17 cellular contexts compared by ENCODE assay signal in the genomic region with DNA sequence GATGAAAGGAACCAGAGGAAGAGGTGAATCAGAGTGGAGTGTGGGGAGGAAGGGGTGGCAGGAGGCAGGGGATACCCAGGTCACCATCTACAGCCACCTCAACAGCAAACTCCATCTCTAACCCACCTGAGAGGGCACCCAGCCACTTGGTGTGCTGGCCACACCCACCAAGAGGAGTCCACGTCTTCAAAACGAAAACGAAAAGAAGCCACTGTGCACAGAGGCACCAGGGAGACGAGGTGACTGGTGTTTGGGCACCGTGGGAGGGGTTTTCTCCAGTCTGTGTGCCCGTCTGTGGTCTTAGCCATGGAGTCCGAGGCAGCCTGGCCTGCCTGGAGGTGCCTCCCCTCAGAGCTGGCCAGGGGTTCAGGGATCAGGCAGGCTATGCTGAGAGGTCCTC. TPM values are rescaled to one million over a fixed set of nuclear protein-coding genes. Genes with fewer than 3 reads are reported as not detected.
"Had no signal": no experiment of that assay in that cellular context is flagged by ENCODE, and none has a peak within 500 bp of the region (broad histone marks: within the 10 kb centered on the region; RNA-seq: fewer than 3 reads in every experiment).

No MANE protein-coding gene starts in this region.

- H3K4me1 ChIP-seq: parathyroid adenoma, right lobe of liver, stomach, uterus had no signal

- H3K27ac ChIP-seq: neutrophil, parathyroid adenoma, right lobe of liver, skin epidermis, stomach, uterus had no signal

- ATAC-seq: activated naive CD4-positive, alpha-beta T cell treated with anti-CD3 and anti-CD28 coated beads, Interleukin-2, amount 50 U/mL, for 72 hours; left lobe of liver; natural killer cell treated with Interleukin-12 subunit alpha and Interleukin-12 subunit beta and Interleukin-15 and Interleukin-18, amount 100 ng/mL, for 72 hours; right lobe of liver had no signal

- H3K27me3 ChIP-seq: right lobe of liver, uterus had no signal

- H3K36me3 ChIP-seq: neutrophil, right lobe of liver, uterus had no signal

- H3K9me3 Mint-ChIP-seq: activated CD4-positive, alpha-beta T cell treated with anti-CD3 and anti-CD28 coated beads, Interleukin-2, amount 10 ng/mL, durations not matched to agents 7 days and 5 days; natural killer cell treated with Interleukin-12 subunit alpha and Interleukin-12 subunit beta and Interleukin-15 and Interleukin-18, amount 100 ng/mL, for 72 hours had no signal

- H2AFZ ChIP-seq: parathyroid adenoma had no signal

- H3K27ac Mint-ChIP-seq: activated CD4-positive, alpha-beta T cell treated with anti-CD3 and anti-CD28 coated beads, Interleukin-2, amount 10 ng/mL, durations not matched to agents 7 days and 5 days; activated naive CD4-positive, alpha-beta T cell treated with anti-CD3 and anti-CD28 coated beads, Interleukin-2, amount 50 U/mL, for 72 hours; mesothelial cell of epicardium; natural killer cell treated with Interleukin-12 subunit alpha and Interleukin-12 subunit beta and Interleukin-15 and Interleukin-18, amount 100 ng/mL, for 72 hours had no signal

- DNase-seq: activated CD4-positive, alpha-beta T cell treated with anti-CD3 and anti-CD28 coated beads, Interleukin-2, amount 10 ng/mL, durations not matched to agents 7 days and 5 days; activated T-cell treated with anti-CD3 and anti-CD28 coated beads, Interleukin-2, amount 50 U/mL, for 1 hour; erythroblast; foreskin fibroblast; stimulated activated CD4-positive, alpha-beta T cell treated with anti-CD3 and anti-CD28 coated beads, Interleukin-1b, Interleukin-23, amount 100 ng/mL, for 48 hours; stomach; trophoblast cell; uterus had no signal

- H3K9me3 ChIP-seq: neutrophil, right lobe of liver, uterus had no signal

- H3K4me3 ChIP-seq: lung, right lobe of liver, skin epidermis, stomach, uterus had no signal

- H3K4me3 Mint-ChIP-seq: activated CD4-positive, alpha-beta T cell treated with anti-CD3 and anti-CD28 coated beads, Interleukin-2, amount 10 ng/mL, durations not matched to agents 7 days and 5 days; mesothelial cell of epicardium; natural killer cell treated with Interleukin-12 subunit alpha and Interleukin-12 subunit beta and Interleukin-15 and Interleukin-18, amount 100 ng/mL, for 72 hours had no signal

- H3K79me2 ChIP-seq: parathyroid adenoma had no signal

- H3K36me3 Mint-ChIP-seq: activated naive CD4-positive, alpha-beta T cell treated with anti-CD3 and anti-CD28 coated beads, Interleukin-2, amount 50 U/mL, for 72 hours had no signal

- H3K9ac ChIP-seq: parathyroid adenoma had no signal

RNA-seq across cellular contexts. Expression of gene PDGFB, which starts 20.2 kb away (rescaled TPM):
- total RNA-seq: natural killer cell treated with Interleukin-12 subunit alpha and Interleukin-12 subunit beta and Interleukin-15 and Interleukin-18, amount 100 ng/mL, for 72 hours had no signal
